1 cellular context compared by ENCODE assay signal in genomic region chr10:31702005-31702404, GRCh38.
TF ChIP-seq lines count a peak whose summit lies in the region.

No MANE protein-coding gene starts in this region.

TF ChIP-seq in IMR-90, 13 proteins besides CTCF, POLR2A, EP300 and RAD21 (continued from another document):
- no peak for TF ChIP-seq MAFK (IDR thresholded peaks at IDR 0.05; ENCODE audit: low read depth, low read length)
- TF ChIP-seq NFE2L2 (IDR thresholded peaks at IDR 0.05; ENCODE audit: low read depth, low read length): no peak
- no peak for TF ChIP-seq MXI1 (IDR thresholded peaks at IDR 0.05; ENCODE audit: borderline replicate concordance, low read depth, low read length)
- TF ChIP-seq USF2 (IDR thresholded peaks at IDR 0.05; ENCODE audit: low read depth, low read length): no peak
